ENCODE assay signal across 14 cellular contexts in genomic region chr2:219637842-219638185, GRCh38. TPM values are rescaled to one million over a fixed set of nuclear protein-coding genes. Genes with fewer than 3 reads are reported as not detected.
DNase-seq lines count a peak whose midpoint lies in the region; ATAC-seq and TF ChIP-seq lines count a peak whose summit lies in the region.
"Had no signal": no experiment of that assay in that cellular context is flagged by ENCODE, and none has a peak within 500 bp of the region (broad histone marks: within the 10 kb centered on the region; RNA-seq: fewer than 3 reads in every experiment).

No MANE protein-coding gene starts in this region.

- no peaks in the 10 kb centered on the region for H3K9me3 ChIP-seq in left ventricle myocardium inferior (replicated peaks)
- H3K9me3 ChIP-seq in right cardiac atrium (ENCODE audit: control insufficient read depth, low read length) = no peaks in the 10 kb centered on the region
- no peaks in the 10 kb centered on the region for H3K9me3 ChIP-seq in SJCRH30 (replicated peaks)
- H3K9me3 ChIP-seq: A549, BE2C had no signal

- H3K27ac ChIP-seq in left ventricle myocardium inferior (replicated peaks) (peak overlapping the region; percentile 97), right cardiac atrium (ENCODE audit: low read length) (peak overlapping the region; percentile 56), SJCRH30 (no peak overlapping the region)
- H3K27ac ChIP-seq: A549, C4-2B had no signal

- intact Hi-C loops in left ventricle myocardium inferior (cut with micrococcal nuclease) = no loop called here
- intact Hi-C loops in Right ventricle myocardium inferior (cut with DNase I) = loop anchor here (10.0 kb wide), 1 partner anchor 163 kb away; no protein-coding TSS in a partner anchor
- intact Hi-C loops in right cardiac atrium (cut with DNase I) = no loop called here

- 70% methylated on average over 9 of the region's 9 CpGs for WGBS in right cardiac atrium

- no peak for TF ChIP-seq CTCF in left ventricle myocardium inferior (IDR thresholded peaks at IDR 0.05; ENCODE audit: borderline replicate concordance)

- H3K4me1 ChIP-seq in left ventricle myocardium inferior = peaks cover 92% of the 10 kb centered on the region
- H3K4me1 ChIP-seq in right cardiac atrium (ENCODE audit: control insufficient read depth, insufficient read depth, low read length) = no peaks in the 10 kb centered on the region
- no peaks in the 10 kb centered on the region; the same call in 1 of the 2 replicates for H3K4me1 ChIP-seq in SJCRH30
- H3K4me1 ChIP-seq: BE2C had no signal

- H3K36me3 ChIP-seq in left ventricle myocardium inferior (peaks cover 36% of the 10 kb centered on the region), SJCRH30 (no peaks in the 10 kb centered on the region)
- H3K36me3 ChIP-seq: BE2C had no signal

- peaks cover 2% of the 10 kb centered on the region for H3K27me3 ChIP-seq in left ventricle myocardium inferior (ENCODE audit: low read depth)
- no peaks in the 10 kb centered on the region for H3K27me3 ChIP-seq in right cardiac atrium (ENCODE audit: control insufficient read depth, insufficient read depth)
- H3K27me3 ChIP-seq in SJCRH30 = no peaks in the 10 kb centered on the region
- H3K27me3 ChIP-seq: BE2C had no signal

- no peak for ATAC-seq in Right ventricle myocardium inferior
- ATAC-seq in right cardiac atrium = no peak
- no peak for ATAC-seq in HG03280 (IDR thresholded peaks at IDR 0.05; ENCODE audit: unreplicated experiment)
- no peak for ATAC-seq in HG02763 (IDR thresholded peaks at IDR 0.05; ENCODE audit: unreplicated experiment)

- DNase-seq in left ventricle myocardium inferior = no peak
- no peak for DNase-seq in Right ventricle myocardium inferior (ENCODE audit: missing footprints)
- DNase-seq in GM19238 (ENCODE audit: insufficient read length, low spot score) = peak; percentile 0
- peak in 1 of 3 donors; percentile 59 for DNase-seq in right cardiac atrium
- no peak for DNase-seq in SJCRH30
- DNase-seq: BE2C; CD4-positive, alpha-beta memory T cell; DMS79; HCEC 1CT had no signal

- peak overlapping the region; percentile 17 for H3K4me3 ChIP-seq in left ventricle myocardium inferior
- no peak overlapping the region for H3K4me3 ChIP-seq in right cardiac atrium (ENCODE audit: low read length)
- H3K4me3 ChIP-seq in SJCRH30 = no peak overlapping the region
- H3K4me3 ChIP-seq: A549 had no signal

RNA-seq across cellular contexts. Expression of gene SLC4A3, which starts 10.4 kb away (rescaled TPM):
- total RNA-seq in left ventricle myocardium inferior (426 TPM), Right ventricle myocardium inferior (445 TPM), right cardiac atrium (100 to 1,000 TPM; 322 to 445 (median 392) TPM)
- polyA plus RNA-seq in right cardiac atrium = 288 TPM
- total RNA-seq in SJCRH30 (2014; rRNA removed; shearing (Covaris generic)) = 0.76 and 1.3 TPM in 2 replicates
- total RNA-seq: CD4-positive, alpha-beta memory T cell had no signal
- polyA plus RNA-seq: CD4-positive, alpha-beta memory T cell; IgD-negative memory B cell had no signal

RNA-seq across cellular contexts. Expression of gene STK11IP, which starts 40.2 kb away (rescaled TPM):
- total RNA-seq in left ventricle myocardium inferior (15.9 TPM), Right ventricle myocardium inferior (13.9 TPM), right cardiac atrium (10 to 100 TPM; 12.1 to 19.0 (median 15.1) TPM)
- polyA plus RNA-seq in right cardiac atrium = 13.4 TPM
- total RNA-seq in SJCRH30 (2014; rRNA removed; shearing (Covaris generic)) = 11.0 and 20.2 TPM in 2 replicates

Comparison
In these comparisons a context has a peak if more than half of its experiments do, and no peak if none do; other contexts are left out.
1. RNA of gene SLC4A3, which starts 10.4 kb away (total RNA-seq): 445 TPM in Right ventricle myocardium inferior (single experiment), 322 to 445 TPM in right cardiac atrium and 426 TPM in left ventricle myocardium inferior (single experiment); 0.76 to 1.3 TPM in SJCRH30; every median in the first group is over 100 times any median in the second.